ENCODE assay signal across 11 cellular contexts in genomic region chr9:133334161-133334560, GRCh38.
DNase-seq lines count a peak whose midpoint lies in the region; ATAC-seq and TF ChIP-seq lines count a peak whose summit lies in the region.
"Had no signal": no experiment of that assay in that cellular context is flagged by ENCODE, and none has a peak within 500 bp of the region (broad histone marks: within the 10 kb centered on the region; RNA-seq: fewer than 3 reads in every experiment).

No MANE protein-coding gene starts in this region.

- CTCF ChIA-PET in RWPE1 (lab: Yijun Ruan, JAX), result interaction anchor here (0.6 to 1.9 kb wide), 2 partner anchors 148 to 181 kb away, joined by 3 to 11 read pairs; no protein-coding TSS in a partner anchor

- H3K27ac ChIP-seq in RWPE1, result peak overlapping the region; percentile 23

- peaks cover 96% of the 10 kb centered on the region for H3K36me3 Mint-ChIP-seq in activated T-cell treated with anti-CD3 and anti-CD28 coated beads, Interleukin-2, amount 50 U/mL, for 24 hours (ENCODE audit: low read depth)

- POLR2A ChIA-PET in RWPE1 (lab: Yijun Ruan, JAX; ENCODE audit: low non-redundant PET), result interaction anchor here (0.6 to 0.8 kb wide), 3 partner anchors 8 to 81 kb away, joined by 3 to 10 read pairs (median 3); partner anchors contain the start of genes MED22 and RPL7A

- no peak for ATAC-seq in stimulated activated naive CD8-positive, alpha-beta T cell treated with anti-CD3 and anti-CD28 coated beads, Interleukin-15, amount 100 ng/mL, for 72 hours
- ATAC-seq in GM18505 (IDR thresholded peaks at IDR 0.05; ENCODE audit: unreplicated experiment), result no peak

- peaks cover 56% of the 10 kb centered on the region for H3K4me1 Mint-ChIP-seq in activated T-cell treated with anti-CD3 and anti-CD28 coated beads, Interleukin-2, amount 50 U/mL, for 24 hours (ENCODE audit: low read depth)
- peaks cover 77% of the 10 kb centered on the region for H3K4me1 Mint-ChIP-seq in stimulated activated naive CD8-positive, alpha-beta T cell treated with anti-CD3 and anti-CD28 coated beads, Interleukin-15, amount 100 ng/mL, for 72 hours

- no peak for DNase-seq in activated T-cell treated with anti-CD3 and anti-CD28 coated beads, Interleukin-2, amount 50 U/mL, for 24 hours
- DNase-seq in activated T-cell treated with anti-CD3 and anti-CD28 coated beads for 4 hours (no peak), RWPE1 (ENCODE audit: low spot score) (no peak), iPS-NIHi7 (ENCODE audit: extremely low spot score) (peak; percentile 29), GM20000 (ENCODE audit: low spot score) (no peak), T-helper 9 cell (no peak)
- DNase-seq in stimulated activated naive CD8-positive, alpha-beta T cell treated with anti-CD3 and anti-CD28 coated beads, Interleukin-15, amount 100 ng/mL, for 72 hours, result no peak
- DNase-seq: activated CD4-positive, CD25-positive, alpha-beta regulatory T cell; foreskin melanocyte; NCI-H510A treated with DMSO at 0.1 percent for 48 hours had no signal

- peak overlapping the region; percentile 98 for H3K4me3 Mint-ChIP-seq in activated T-cell treated with anti-CD3 and anti-CD28 coated beads, Interleukin-2, amount 50 U/mL, for 24 hours
- peak overlapping the region in 1 of 2 donors; percentile 99 for H3K4me3 Mint-ChIP-seq in stimulated activated naive CD8-positive, alpha-beta T cell treated with anti-CD3 and anti-CD28 coated beads, Interleukin-15, amount 100 ng/mL, for 72 hours

- TF ChIP-seq CTCF in RWPE1 (conservative IDR thresholded peaks at IDR 0.05; ENCODE audit: low read depth), result no peak
- no peak for TF ChIP-seq CTCF in GM20000 (IDR thresholded peaks at IDR 0.05; ENCODE audit: extremely low read depth, missing control alignments)

- H3K27me3 Mint-ChIP-seq in activated T-cell treated with anti-CD3 and anti-CD28 coated beads, Interleukin-2, amount 50 U/mL, for 24 hours, result no peaks in the 10 kb centered on the region
- no peaks in the 10 kb centered on the region for H3K27me3 Mint-ChIP-seq in stimulated activated naive CD8-positive, alpha-beta T cell treated with anti-CD3 and anti-CD28 coated beads, Interleukin-15, amount 100 ng/mL, for 72 hours

- TF ChIP-seq POLR2A in GM18505 (IDR thresholded peaks at IDR 0.05; ENCODE audit: borderline replicate concordance, extremely low read depth, insufficient read depth, insufficient read length), result no peak

- no peaks in the 10 kb centered on the region for H3K9me3 Mint-ChIP-seq in activated T-cell treated with anti-CD3 and anti-CD28 coated beads, Interleukin-2, amount 50 U/mL, for 24 hours
- no peaks in the 10 kb centered on the region for H3K9me3 Mint-ChIP-seq in stimulated activated naive CD8-positive, alpha-beta T cell treated with anti-CD3 and anti-CD28 coated beads, Interleukin-15, amount 100 ng/mL, for 72 hours

- peak overlapping the region; percentile 97 for H3K27ac Mint-ChIP-seq in activated T-cell treated with anti-CD3 and anti-CD28 coated beads, Interleukin-2, amount 50 U/mL, for 24 hours
- H3K27ac Mint-ChIP-seq in stimulated activated naive CD8-positive, alpha-beta T cell treated with anti-CD3 and anti-CD28 coated beads, Interleukin-15, amount 100 ng/mL, for 72 hours, result peak overlapping the region; percentile 8 to 90
